ENCODE assay signal across 7 cellular contexts in genomic region chr2:171943869-171944268, GRCh38.
"Had no signal": no experiment of that assay in that cellular context is flagged by ENCODE, and none has a peak within 500 bp of the region (broad histone marks: within the 10 kb centered on the region; RNA-seq: fewer than 3 reads in every experiment).

No MANE protein-coding gene starts in this region.

- FAIRE-seq: HTR-8/SVneo, K562 had no signal

- ATAC-seq: K562 had no signal

- H3K27ac ChIP-seq: HL-60, KMS-11 had no signal

- H3K4me3 ChIP-seq: K562 had no signal

- H3K9ac ChIP-seq: KMS-11 had no signal

- DNase-seq: IMR-90, KBM-7, KG1 had no signal

- H3K4me2 ChIP-seq: KMS-11 had no signal
